In genomic region chr22:46791201-46791731, GRCh38 we compare ENCODE assay signal across 9 cellular contexts. TPM values are rescaled to one million over a fixed set of nuclear protein-coding genes. Genes with fewer than 3 reads are reported as not detected.
DNase-seq lines count a peak whose midpoint lies in the region; TF ChIP-seq lines count a peak whose summit lies in the region.
"Had no signal": no experiment of that assay in that cellular context is flagged by ENCODE, and none has a peak within 500 bp of the region (broad histone marks: within the 10 kb centered on the region; RNA-seq: fewer than 3 reads in every experiment).

No MANE protein-coding gene starts in this region.

- peak overlapping the region; percentile 97 for H3K27ac ChIP-seq in effector memory CD4-positive, alpha-beta T cell (ENCODE audit: insufficient read depth, low read length, poor library complexity, severe bottlenecking)
- H3K27ac ChIP-seq in osteoblast (ENCODE audit: low read depth, low read length) (peak overlapping the region; percentile 95), tibial artery (peak overlapping the region; percentile 6 to 60), PC-9 (no peak overlapping the region)
- H3K27ac ChIP-seq: SK-N-MC had no signal

- H3K27me3 ChIP-seq in MG63 (no peaks in the 10 kb centered on the region), osteoblast (ENCODE audit: insufficient read depth, low read length) (no peaks in the 10 kb centered on the region), tibial artery (no peaks in the 10 kb centered on the region), PC-9 (ENCODE audit: insufficient read depth, low read depth) (no peaks in the 10 kb centered on the region)
- no peaks in the 10 kb centered on the region for H3K27me3 ChIP-seq in effector memory CD4-positive, alpha-beta T cell (replicated peaks; ENCODE audit: control insufficient read depth, insufficient read depth, low read length, poor library complexity, severe bottlenecking)

- H3K4me1 ChIP-seq in effector memory CD4-positive, alpha-beta T cell (ENCODE audit: control insufficient read depth, insufficient read depth, low read length, poor library complexity, severe bottlenecking), result peaks cover 38% of the 10 kb centered on the region
- H3K4me1 ChIP-seq in osteoblast (ENCODE audit: insufficient read depth, low read length) (peaks cover 16% of the 10 kb centered on the region), tibial artery (peaks cover 0 to 19% (median 6%) of the 10 kb centered on the region in 4 donors), PC-9 (replicated peaks; ENCODE audit: insufficient read depth) (no peaks in the 10 kb centered on the region)

- no peaks in the 10 kb centered on the region for H3F3A ChIP-seq in PC-9 (ENCODE audit: insufficient read depth, low read depth)

- TF ChIP-seq CTCF in osteoblast (IDR thresholded peaks at IDR 0.05; ENCODE audit: extremely low read depth, low read depth, low read length) (no peak), tibial artery (IDR thresholded peaks at IDR 0.05) (no peak), PC-9 (conservative IDR thresholded peaks at IDR 0.05) (no peak)

- H3K79me2 ChIP-seq in osteoblast (ENCODE audit: insufficient read depth, low read length) (peaks cover 61% of the 10 kb centered on the region), PC-9 (ENCODE audit: low read depth) (peaks cover 23% of the 10 kb centered on the region)

- CTCF ChIA-PET in PC-9 (lab: Charles Lee), result no interaction called here

- H3K36me3 ChIP-seq in MG63 (peaks cover 4% of the 10 kb centered on the region), osteoblast (ENCODE audit: insufficient read depth, low read length) (peaks cover 7% of the 10 kb centered on the region), tibial artery (peaks cover 15 to 39% (median 38%) of the 10 kb centered on the region in 3 donors), PC-9 (ENCODE audit: low read depth) (0 out of 2 replicates have a peak, but pooled peaks cover 8% of the 10 kb centered on the region)
- peaks cover 23% of the 10 kb centered on the region for H3K36me3 ChIP-seq in effector memory CD4-positive, alpha-beta T cell (ENCODE audit: control insufficient read depth, insufficient read depth, low read length)

- H4K20me1 ChIP-seq in osteoblast (ENCODE audit: insufficient read depth, low read length) (peaks cover 8% of the 10 kb centered on the region), PC-9 (ENCODE audit: insufficient read depth) (peaks cover 47% of the 10 kb centered on the region)

- no TSS peak for BruUV-seq in PC-9 (replicated peaks; lab: Mats Ljungman, UMichigan)

- DNase-seq in MG63 (peak; percentile 81), osteoblast (ENCODE audit: insufficient read length, low spot score, missing footprints) (peak; percentile 98), tibial artery (peak; percentile 50 to 69), NCI-H187 (lab: John Stamatoyannopoulos, UW) (no peak), NCI-H748 treated with DMSO at 0.1 percent for 48 hours (lab: John Stamatoyannopoulos, UW) (no peak), PC-9 (no peak)
- peak; percentile 88 for DNase-seq in activated CD8-positive, alpha-beta memory T cell treated with anti-CD3 and anti-CD28 coated beads for 24 hours
- DNase-seq in effector memory CD4-positive, alpha-beta T cell, result peak; percentile 80 to 88 (median 82)

- peak overlapping the region; percentile 93 for H2AFZ ChIP-seq in osteoblast (ENCODE audit: low read length)
- no peak overlapping the region for H2AFZ ChIP-seq in PC-9

- H3K9me3 ChIP-seq in MG63, result peaks cover 1% of the 10 kb centered on the region; the same call in 1 of the 2 replicates
- no peaks in the 10 kb centered on the region for H3K9me3 ChIP-seq in effector memory CD4-positive, alpha-beta T cell (ENCODE audit: control insufficient read depth, low read length)
- no peaks in the 10 kb centered on the region for H3K9me3 ChIP-seq in osteoblast (ENCODE audit: low read depth, low read length)
- no peaks in the 10 kb centered on the region for H3K9me3 ChIP-seq in tibial artery
- H3K9me3 ChIP-seq in PC-9 (ENCODE audit: insufficient read depth, low read depth), result no peaks in the 10 kb centered on the region

- intact Hi-C loops in tibial artery (cut with DNase I; ENCODE audit: low total_unique reads), result no loop called here
- intact Hi-C loops in PC-9 (cut with micrococcal nuclease; ENCODE audit: unreplicated experiment), result no loop called here

- H3K4me2 ChIP-seq in osteoblast (ENCODE audit: insufficient read depth, low read length) (peak overlapping the region; percentile 85), PC-9 (no peak overlapping the region)

- POLR2A ChIA-PET in PC-9 (lab: Charles Lee; ENCODE audit: unreplicated experiment), result no interaction called here

- H3K4me3 ChIP-seq in MG63, result no peak overlapping the region
- H3K4me3 ChIP-seq in effector memory CD4-positive, alpha-beta T cell (ENCODE audit: insufficient read depth, low read depth, low read length, poor library complexity, severe bottlenecking), result peak overlapping the region; percentile 7
- H3K4me3 ChIP-seq in osteoblast (ENCODE audit: insufficient read depth, low read length), result peak overlapping the region; percentile 67
- H3K4me3 ChIP-seq in tibial artery, result no peak overlapping the region
- no peak overlapping the region for H3K4me3 ChIP-seq in PC-9
- H3K4me3 ChIP-seq: SK-N-MC had no signal

- no peaks in the 10 kb centered on the region for H3K9me2 ChIP-seq in PC-9 (ENCODE audit: insufficient read depth)

RNA-seq across cellular contexts. Expression of gene TBC1D22A, which starts 28.8 kb away (rescaled TPM):
- 14.5 and 18.2 TPM in 2 replicates for total RNA-seq in MG63 (2014; rRNA removed; shearing (Covaris generic); ENCODE audit: low replicate concordance)
- 17.7 and 18.9 TPM in 2 replicates for total RNA-seq in osteoblast
- total RNA-seq in PC-9 (2021), result 40.3 and 41.4 TPM in 2 replicates

RNA-seq across cellular contexts. Expression of gene CERK, which starts 53.2 kb away (rescaled TPM):
- total RNA-seq in MG63 (2014; rRNA removed; shearing (Covaris generic); ENCODE audit: low replicate concordance), result 23.6 and 30.1 TPM in 2 replicates
- total RNA-seq in osteoblast, result 27.7 and 28.2 TPM in 2 replicates
- 24.9 and 25.9 TPM in 2 replicates for total RNA-seq in PC-9 (2021)

Comparison
In these comparisons a context has a peak if more than half of its experiments do, and no peak if none do; other contexts are left out.
1. DNase-seq: peak in MG63 (single experiment), activated CD8-positive, alpha-beta memory T cell treated with anti-CD3 and anti-CD28 coated beads for 24 hours (single experiment), effector memory CD4-positive, alpha-beta T cell (3 of 3), osteoblast (single experiment) and tibial artery (2 of 2); none in NCI-H187 (0 of 2), NCI-H748 treated with DMSO at 0.1 percent for 48 hours (single experiment) and PC-9 (0 of 2).
2. H3K4me3 ChIP-seq: peak in effector memory CD4-positive, alpha-beta T cell (single experiment) and osteoblast (single experiment); none in MG63 (single experiment), tibial artery (0 of 2) and PC-9 (single experiment).